ENCODE assay signal across 1 cellular context in genomic region chrY:2913066-2913815, GRCh38.
TF ChIP-seq lines count a peak whose summit lies in the region.

No MANE protein-coding gene starts in this region.

TF ChIP-seq in SK-N-SH, 30 proteins besides CTCF, POLR2A, EP300 and RAD21 (continued from another document):
- TF ChIP-seq PBX3 (IDR thresholded peaks at IDR 0.05) (no peak), MXI1 (IDR thresholded peaks at IDR 0.05; ENCODE audit: low read depth, low read length) (no peak), GATA2 (CRISPR knock-in tag; IDR thresholded peaks at IDR 0.05) (no peak), FOSL2 (IDR thresholded peaks at IDR 0.05; ENCODE audit: borderline replicate concordance, low read depth) (no peak), JUND (IDR thresholded peaks at IDR 0.05) (no peak), USF2 (IDR thresholded peaks at IDR 0.05; ENCODE audit: borderline replicate concordance, low read depth, low read length) (no peak), TAF1 (IDR thresholded peaks at IDR 0.05; ENCODE audit: borderline replicate concordance, low read depth, low read length) (no peak), RCOR1 (IDR thresholded peaks at IDR 0.05; ENCODE audit: low read length) (no peak), EZH2phosphoT487 (IDR thresholded peaks at IDR 0.05; ENCODE audit: borderline replicate concordance, low read depth) (no peak), FOXM1 (IDR thresholded peaks at IDR 0.05; ENCODE audit: low read depth) (no peak), POLR2AphosphoS5 (IDR thresholded peaks at IDR 0.05; ENCODE audit: low read depth, low read length) (no peak)
TF ChIP-seq in SK-N-SH: peak in this region for 0.
